20 cellular contexts compared by ENCODE assay signal in genomic region chr7:89605362-89605761, GRCh38.
"Had no signal": no experiment of that assay in that cellular context is flagged by ENCODE, and none has a peak within 500 bp of the region (broad histone marks: within the 10 kb centered on the region; RNA-seq: fewer than 3 reads in every experiment).

No MANE protein-coding gene starts in this region.

- H3K27ac Mint-ChIP-seq: activated CD4-positive, alpha-beta memory T cell treated with anti-CD3 and anti-CD28 coated beads for 36 hours; activated naive CD8-positive, alpha-beta T cell treated with anti-CD3 and anti-CD28 coated beads, Interleukin-2, amount 10 ng/mL, durations not matched to agents 7 days and 5 days had no signal

- H3K36me3 ChIP-seq: ascending aorta, breast epithelium, esophagus muscularis mucosa, right lobe of liver, transverse colon, vagina had no signal

- H3K4me3 ChIP-seq: ascending aorta, breast epithelium, esophagus muscularis mucosa, psoas muscle, right lobe of liver, smooth muscle cell, transverse colon, vagina had no signal

- H3K9me3 ChIP-seq: ascending aorta, psoas muscle, right lobe of liver, vagina had no signal

- FAIRE-seq: endometrium had no signal

- H3K36me3 Mint-ChIP-seq: activated CD4-positive, alpha-beta memory T cell treated with anti-CD3 and anti-CD28 coated beads for 36 hours had no signal

- H3K4me3 Mint-ChIP-seq: activated CD4-positive, alpha-beta memory T cell treated with anti-CD3 and anti-CD28 coated beads for 36 hours; activated naive CD8-positive, alpha-beta T cell treated with anti-CD3 and anti-CD28 coated beads, Interleukin-2, amount 10 ng/mL, durations not matched to agents 7 days and 5 days; activated T-cell treated with anti-CD3 and anti-CD28 coated beads, Interleukin-2, amount 50 U/mL, for 4 hours had no signal

- DNase-seq: activated CD4-positive, alpha-beta memory T cell treated with anti-CD3 and anti-CD28 coated beads for 36 hours; activated CD4-positive, alpha-beta T cell treated with anti-CD3 and anti-CD28 coated beads for 1 hour; activated effector memory CD4-positive, alpha-beta T cell treated with Interleukin-2 at 50 U/mL for 16 hours; activated naive CD8-positive, alpha-beta T cell treated with anti-CD3 and anti-CD28 coated beads, Interleukin-2, amount 10 ng/mL, durations not matched to agents 7 days and 5 days; activated T-cell treated with anti-CD3 and anti-CD28 coated beads, Interleukin-2, amount 50 U/mL, for 4 hours; hippocampal formation; kidney glomerular epithelial cell; left ventricle myocardium superior; psoas muscle; right lobe of liver; stimulated activated naive CD8-positive, alpha-beta T cell treated with anti-CD3 and anti-CD28 coated beads, Interleukin-15, Interleukin-2, amounts not matched to agents 100 U/mL and 50 U/mL, for 24 hours; SW 1271; T1000; transverse colon had no signal

- ATAC-seq: activated T-cell treated with anti-CD3 and anti-CD28 coated beads, Interleukin-2, amount 50 U/mL, for 4 hours; left ventricle myocardium superior; psoas muscle; right lobe of liver; stimulated activated naive CD8-positive, alpha-beta T cell treated with anti-CD3 and anti-CD28 coated beads, Interleukin-15, Interleukin-2, amounts not matched to agents 100 U/mL and 50 U/mL, for 24 hours had no signal

- H3K27ac ChIP-seq: ascending aorta, breast epithelium, esophagus muscularis mucosa, psoas muscle, right lobe of liver, transverse colon, vagina had no signal

- H3K4me1 ChIP-seq: ascending aorta, breast epithelium, esophagus muscularis mucosa, psoas muscle, right lobe of liver, transverse colon, vagina had no signal

- H3K27me3 ChIP-seq: ascending aorta, breast epithelium, esophagus muscularis mucosa, right lobe of liver, transverse colon, vagina had no signal

- H3K27me3 Mint-ChIP-seq: activated CD4-positive, alpha-beta memory T cell treated with anti-CD3 and anti-CD28 coated beads for 36 hours; activated naive CD8-positive, alpha-beta T cell treated with anti-CD3 and anti-CD28 coated beads, Interleukin-2, amount 10 ng/mL, durations not matched to agents 7 days and 5 days had no signal

- H3K4me2 ChIP-seq: smooth muscle cell had no signal
